In the genomic region with DNA sequence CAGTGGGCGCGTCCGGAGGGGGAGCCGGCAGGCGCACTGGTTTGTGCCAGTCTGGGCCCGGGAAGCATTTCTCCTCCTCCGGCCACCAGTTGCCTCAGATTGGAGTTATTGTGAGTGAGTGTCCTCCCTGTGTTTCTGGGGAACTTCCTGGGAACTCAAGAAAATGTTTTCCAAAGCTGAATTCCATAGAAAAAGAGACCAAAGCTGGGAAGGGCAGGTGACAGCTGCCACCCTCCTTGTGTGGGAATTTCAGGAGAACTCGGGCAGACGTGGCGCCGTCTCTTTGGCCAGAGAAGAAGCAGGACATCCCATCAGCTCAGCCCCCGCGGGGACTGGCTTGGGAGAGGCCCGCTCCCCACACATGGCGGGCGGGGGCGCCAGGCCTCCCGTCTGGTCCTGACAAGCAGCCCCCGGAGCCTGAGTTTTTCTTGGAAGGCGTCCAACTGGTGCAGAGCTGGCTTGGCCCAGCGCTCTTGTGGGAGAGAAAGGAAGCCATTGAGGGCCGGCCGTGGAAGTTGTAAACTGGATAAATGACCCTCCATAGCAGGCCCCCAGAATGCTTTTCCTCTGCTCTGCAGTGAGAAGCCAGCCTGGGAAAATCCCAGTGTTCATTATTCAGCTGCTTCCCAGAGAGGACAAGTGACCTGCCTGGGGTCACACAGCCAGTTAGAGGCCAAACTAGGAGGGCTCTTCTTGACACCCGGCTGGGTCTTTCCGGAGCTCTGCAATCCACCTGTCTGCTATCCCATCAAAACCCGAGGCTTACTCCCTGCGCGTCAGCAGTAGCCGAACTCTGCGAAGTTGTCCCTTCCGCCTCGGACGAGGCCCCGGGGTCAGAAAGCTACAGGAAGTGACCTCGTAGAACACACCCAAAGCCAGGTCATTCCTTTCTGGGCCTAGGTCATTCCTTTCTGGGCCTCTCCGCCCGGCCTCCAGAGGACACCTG, we compare ENCODE assay signal across 8 cellular contexts. TPM values are rescaled to one million over a fixed set of nuclear protein-coding genes. Genes with fewer than 3 reads are reported as not detected.
A peak's percentile ranks its signal among the peaks of the same experiment; 100 is the strongest.
DNase-seq lines count a peak whose midpoint lies in the region; ATAC-seq and TF ChIP-seq lines count a peak whose summit lies in the region.

No MANE protein-coding gene starts in this region.

- H3K79me2 ChIP-seq in OCI-LY7 (ENCODE audit: insufficient read depth, low read depth, low read length), result no peaks in the 10 kb centered on the region

- no peak for TF ChIP-seq POLR2A in erythroblast (IDR thresholded peaks at IDR 0.05; ENCODE audit: low read length)

- no peak overlapping the region for H3K4me3 Mint-ChIP-seq in nephron progenitor cell

- H3K4me1 Mint-ChIP-seq in nephron progenitor cell, result peaks cover 83% of the 10 kb centered on the region

- H3K9me2 ChIP-seq in OCI-LY7 (ENCODE audit: insufficient read depth, low read length), result no peaks in the 10 kb centered on the region

- peaks cover 5% of the 10 kb centered on the region; the same call in 1 of the 2 replicates for H4K20me1 ChIP-seq in OCI-LY7 (ENCODE audit: insufficient read depth, low read length)

- CTCF ChIA-PET in Panc1 (lab: Charles Lee), result no interaction called here
- CTCF ChIA-PET in OCI-LY7 (lab: Charles Lee; ENCODE audit: unreplicated experiment), result interaction anchor here (1.1 kb wide), 1 partner anchor 46 kb away, joined by 3 read pairs; no protein-coding TSS in a partner anchor

- peak; percentile 65 for DNase-seq in AG08395 (ENCODE audit: low spot score)
- no peak for DNase-seq in Panc1 (ENCODE audit: low read depth, low spot score)
- peak; percentile 49 to 59 for DNase-seq in erythroblast (lab: John Stamatoyannopoulos, UW)
- peak; percentile 38 for DNase-seq in nephron progenitor cell
- no peak for DNase-seq in activated CD4-positive, alpha-beta T cell treated with anti-CD3 and anti-CD28 coated beads, Interleukin-2, amount 50 U/mL, for 4 hours
- DNase-seq in OCI-LY7 (ENCODE audit: low spot score), result no peak
- no peak for DNase-seq in amniotic stem cell (lab: John Stamatoyannopoulos, UW)
- no peak for DNase-seq in ureter (ENCODE audit: low spot score)

- H3K4me1 ChIP-seq in Panc1 (ENCODE audit: control insufficient read depth, insufficient read depth, low read length), result peaks cover 82% of the 10 kb centered on the region
- H3K4me1 ChIP-seq in OCI-LY7 (ENCODE audit: insufficient read depth, low read length, poor library complexity, severe bottlenecking), result peaks cover 33% of the 10 kb centered on the region

- no peaks in the 10 kb centered on the region for H3K27me3 ChIP-seq in Panc1 (ENCODE audit: control insufficient read depth, insufficient read depth, low read length)

- TF ChIP-seq CTCF in Panc1 (IDR thresholded peaks at IDR 0.05) (no peak), nephron progenitor cell (IDR thresholded peaks at IDR 0.05) (no peak), OCI-LY7 (conservative IDR thresholded peaks at IDR 0.05; ENCODE audit: low read length) (no peak)

- no TSS peak for BruUV-seq in Panc1 (replicated peaks; lab: Mats Ljungman, UMichigan)
- no TSS peak for BruUV-seq in OCI-LY7 (replicated peaks; lab: Mats Ljungman, UMichigan)

- H2AFZ ChIP-seq in OCI-LY7 (ENCODE audit: low read length), result no peak overlapping the region

- H3K27ac ChIP-seq in Panc1 (ENCODE audit: low read length) (peak overlapping the region; percentile 81), OCI-LY7 (ENCODE audit: low read depth, low read length, poor library complexity, severe bottlenecking) (no peak overlapping the region)

- in situ Hi-C loops in Panc1 (cut with HindIII; ENCODE audit: low pct_unique_long_range_greater_than_20kb, low sequenced_read_pairs), result no loop called here

- H3K9me3 ChIP-seq in Panc1 (ENCODE audit: control insufficient read depth, insufficient read depth, low read depth, low read length) (no peaks in the 10 kb centered on the region), OCI-LY7 (ENCODE audit: low read length) (no peaks in the 10 kb centered on the region)

- H3K4me3 ChIP-seq in Panc1 (ENCODE audit: low read depth in 2 of 2, low read length in 2 of 2), result no peak overlapping the region
- no peak overlapping the region for H3K4me3 ChIP-seq in OCI-LY7 (ENCODE audit: low read depth, low read length, poor library complexity, severe bottlenecking)

- H3K27ac Mint-ChIP-seq in nephron progenitor cell, result peak overlapping the region; percentile 75

- no peaks in the 10 kb centered on the region for H3K36me3 ChIP-seq in Panc1 (ENCODE audit: control insufficient read depth, insufficient read depth, low read length)
- no peaks in the 10 kb centered on the region for H3K36me3 ChIP-seq in OCI-LY7 (ENCODE audit: insufficient read depth, low read length)

- H3K9me3 Mint-ChIP-seq in nephron progenitor cell, result peaks cover 8% of the 10 kb centered on the region

- no peak overlapping the region for H3K4me2 ChIP-seq in OCI-LY7 (ENCODE audit: low read length)

- peaks cover 21% of the 10 kb centered on the region for H3K27me3 Mint-ChIP-seq in nephron progenitor cell (ENCODE audit: low read depth, poor library complexity)

- H3K36me3 Mint-ChIP-seq in nephron progenitor cell (ENCODE audit: low read depth), result peaks cover 7% of the 10 kb centered on the region

- intact Hi-C loops in Panc1 (cut with micrococcal nuclease; ENCODE audit: unreplicated experiment), result no loop called here
- intact Hi-C loops in OCI-LY7 (cut with micrococcal nuclease; ENCODE audit: unreplicated experiment), result loop anchor here (5.0 kb wide), 1 partner anchor 38 kb away; the partner anchor contains the start of gene GSE1

- ATAC-seq in Panc1, result peak; percentile 28

- POLR2A ChIA-PET in Panc1 (lab: Charles Lee), result no interaction called here
- POLR2A ChIA-PET in OCI-LY7 (lab: Charles Lee), result no interaction called here

RNA-seq across cellular contexts. Expression of gene GSE1, which starts 39.2 kb away (rescaled TPM):
- 97.5 TPM for total RNA-seq in Panc1 (2021; ENCODE audit: unreplicated experiment)
- 79.9 TPM for polyA plus RNA-seq in Panc1 (2012; ENCODE audit: insufficient read length)
- 30.9 and 32.4 TPM in 2 replicates for total RNA-seq in OCI-LY7 (2014; rRNA removed; shearing (Covaris generic))
- total RNA-seq in OCI-LY7 (2022), result 56.2 and 66.6 TPM in 2 replicates
- total RNA-seq in ureter, result 49.8 TPM

Comparison
In these comparisons a context has a peak if more than half of its experiments do, and no peak if none do; other contexts are left out.
1. DNase-seq: peak in AG08395 (single experiment), erythroblast (2 of 2) and nephron progenitor cell (single experiment); none in Panc1 (single experiment), activated CD4-positive, alpha-beta T cell treated with anti-CD3 and anti-CD28 coated beads, Interleukin-2, amount 50 U/mL, for 4 hours (0 of 2), OCI-LY7 (single experiment), amniotic stem cell (single experiment) and ureter (single experiment).